In the genomic region with DNA sequence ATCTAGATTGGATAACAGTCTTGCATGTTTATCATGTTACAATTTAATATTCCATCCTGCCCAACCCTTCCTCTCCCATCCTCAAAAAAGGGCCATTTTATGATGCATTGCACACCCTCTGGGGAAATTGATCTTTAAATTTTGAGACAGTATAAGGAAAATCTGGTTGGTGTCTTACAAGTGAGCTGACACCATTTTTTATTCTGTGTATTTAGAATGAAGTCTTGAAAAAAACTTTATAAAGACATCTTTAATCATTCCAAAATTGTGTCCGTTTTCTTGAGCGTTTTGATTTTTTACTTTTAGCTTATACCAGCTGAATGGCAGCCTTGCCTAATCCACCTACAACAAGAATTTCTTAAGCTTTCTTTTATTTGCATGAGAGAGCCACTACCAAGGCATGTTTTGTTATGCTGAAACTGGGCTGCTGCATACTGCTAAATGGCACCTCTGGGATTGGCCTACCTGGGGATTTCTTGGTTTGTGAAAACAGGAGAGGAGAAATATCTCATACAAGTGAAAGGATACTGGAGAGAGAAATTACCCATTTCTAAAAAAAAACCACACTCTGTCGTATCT, we compare ENCODE assay signal across 8 cellular contexts. TPM values are rescaled to one million over a fixed set of nuclear protein-coding genes. Genes with fewer than 3 reads are reported as not detected.
A peak's percentile ranks its signal among the peaks of the same experiment; 100 is the strongest.
DNase-seq lines count a peak whose midpoint lies in the region; FAIRE-seq and TF ChIP-seq lines count a peak whose summit lies in the region.

No MANE protein-coding gene starts in this region.

- no peaks in the 10 kb centered on the region for H3K9me3 Mint-ChIP-seq in dendritic cell treated with granulocyte-macrophage colony-stimulating factor and Interleukin-4, amounts not matched to agents 40 ng/mL and 50 ng/mL, for 4 days
- H3K9me3 Mint-ChIP-seq in nephron, result no peaks in the 10 kb centered on the region

- peaks cover 54% of the 10 kb centered on the region for H3K4me1 ChIP-seq in OCI-LY1 (ENCODE audit: insufficient read depth, low read length, severe bottlenecking)

- no peak for TF ChIP-seq CTCF in OCI-LY1 (IDR thresholded peaks at IDR 0.05; ENCODE audit: low read length)
- no peak for TF ChIP-seq CTCF in nephron (IDR thresholded peaks at IDR 0.05; ENCODE audit: unreplicated experiment in 3 of 3)

- H3K27ac Mint-ChIP-seq in dendritic cell treated with granulocyte-macrophage colony-stimulating factor and Interleukin-4, amounts not matched to agents 40 ng/mL and 50 ng/mL, for 4 days, result peak overlapping the region; percentile 100
- peak overlapping the region; percentile 95 to 99 (median 97) for H3K27ac Mint-ChIP-seq in nephron

- H4K20me1 ChIP-seq in OCI-LY1 (ENCODE audit: insufficient read depth, low read length), result no peaks in the 10 kb centered on the region

- peaks cover 31% of the 10 kb centered on the region for H3K4me1 Mint-ChIP-seq in dendritic cell treated with granulocyte-macrophage colony-stimulating factor and Interleukin-4, amounts not matched to agents 40 ng/mL and 50 ng/mL, for 4 days (ENCODE audit: low read depth)
- H3K4me1 Mint-ChIP-seq in nephron, result peaks cover 65% of the 10 kb centered on the region

- no peaks in the 10 kb centered on the region for H3K79me2 ChIP-seq in OCI-LY1 (ENCODE audit: insufficient read depth, low read length)

- H3K9ac ChIP-seq in OCI-LY1 (ENCODE audit: low read length), result no peak overlapping the region; the same call in 1 of the 2 replicates

- peaks cover 58% of the 10 kb centered on the region for H3K36me3 Mint-ChIP-seq in dendritic cell treated with granulocyte-macrophage colony-stimulating factor and Interleukin-4, amounts not matched to agents 40 ng/mL and 50 ng/mL, for 4 days (ENCODE audit: low read depth)
- peaks cover 34% of the 10 kb centered on the region for H3K36me3 Mint-ChIP-seq in nephron (ENCODE audit: low read depth)

- H3K9me3 ChIP-seq in OCI-LY1 (ENCODE audit: low read length), result no peaks in the 10 kb centered on the region

- peak overlapping the region; percentile 63 for H3K4me3 ChIP-seq in OCI-LY1 (ENCODE audit: low read depth, low read length, poor library complexity, severe bottlenecking)

- H3K36me3 ChIP-seq in OCI-LY1 (ENCODE audit: insufficient read depth, low read length), result peaks cover 11% of the 10 kb centered on the region; the same call in 1 of the 2 replicates

- H3K27ac ChIP-seq in OCI-LY1 (ENCODE audit: low read depth, low read length, poor library complexity, severe bottlenecking), result peak overlapping the region; percentile 37

- intact Hi-C loops in dendritic cell treated with granulocyte-macrophage colony-stimulating factor and Interleukin-4, amounts not matched to agents 40 ng/mL and 50 ng/mL, for 4 days (cut with micrococcal nuclease), result no loop called here

- no peak overlapping the region for H2AFZ ChIP-seq in OCI-LY1 (ENCODE audit: low read length)

- DNase-seq in ELF-1 (ENCODE audit: low read depth, low spot score), result peak; percentile 58
- no peak for DNase-seq in NCI-H226
- DNase-seq in GM12891 (ENCODE audit: insufficient read length, low spot score), result no peak
- DNase-seq in NCI-H82 treated with DMSO at 0.1 percent for 48 hours (lab: John Stamatoyannopoulos, UW; ENCODE audit: unreplicated experiment), result no peak
- no peak for DNase-seq in NCI-H1436 (lab: John Stamatoyannopoulos, UW)

- H3K27me3 ChIP-seq in OCI-LY1 (ENCODE audit: insufficient read depth, low read length), result no peaks in the 10 kb centered on the region

- FAIRE-seq in GM12891 (lab: Jason Lieb, UNC), result no peak

- H3K4me3 Mint-ChIP-seq in dendritic cell treated with granulocyte-macrophage colony-stimulating factor and Interleukin-4, amounts not matched to agents 40 ng/mL and 50 ng/mL, for 4 days, result peak overlapping the region; percentile 93
- H3K4me3 Mint-ChIP-seq in nephron, result peak overlapping the region; percentile 91 to 98 (median 95)

- no peak; the same call in 1 of the 2 replicates for TF ChIP-seq POLR2A in GM12891 (IDR thresholded peaks at IDR 0.05; ENCODE audit: low read depth, low read length)

- H3K27me3 Mint-ChIP-seq in dendritic cell treated with granulocyte-macrophage colony-stimulating factor and Interleukin-4, amounts not matched to agents 40 ng/mL and 50 ng/mL, for 4 days, result no peaks in the 10 kb centered on the region
- H3K27me3 Mint-ChIP-seq in nephron (ENCODE audit: low read depth), result no peaks in the 10 kb centered on the region

- H3K4me2 ChIP-seq in OCI-LY1 (ENCODE audit: low read length), result peak overlapping the region; percentile 69; the same call in 1 of the 2 replicates

- no peaks in the 10 kb centered on the region for H3K9me2 ChIP-seq in OCI-LY1 (ENCODE audit: low read depth, low read length)

- H3F3A ChIP-seq in OCI-LY1 (ENCODE audit: insufficient read depth, low read length), result no peaks in the 10 kb centered on the region

TF ChIP-seq in GM12891, 5 proteins besides CTCF, POLR2A, EP300 and RAD21:
- TF ChIP-seq POU2F2 (IDR thresholded peaks at IDR 0.05; ENCODE audit: low read depth, low read length) (no peak), TAF1 (IDR thresholded peaks at IDR 0.05; ENCODE audit: low read depth, low read length) (no peak; the same call in 1 of the 2 replicates), PAX5 (IDR thresholded peaks at IDR 0.05; ENCODE audit: insufficient read depth, low read length, severe bottlenecking) (no peak), POLR2AphosphoS5 (IDR thresholded peaks at IDR 0.05; ENCODE audit: low read depth, low read length) (no peak; the same call in 1 of the 2 replicates), SPI1 (IDR thresholded peaks at IDR 0.05; ENCODE audit: low read depth, low read length) (no peak)

RNA-seq across cellular contexts. Expression of a gene that starts 52.3 kb away (rescaled TPM):
- 2.2 TPM for polyA plus RNA-seq in GM12891 (2012; ENCODE audit: low read depth, missing spikeins)

RNA-seq across cellular contexts. Expression of a gene that starts 52.5 kb away (rescaled TPM):
- 10.6 TPM for polyA plus RNA-seq in GM12891 (2012; ENCODE audit: low read depth, missing spikeins)
